In the genomic region with DNA sequence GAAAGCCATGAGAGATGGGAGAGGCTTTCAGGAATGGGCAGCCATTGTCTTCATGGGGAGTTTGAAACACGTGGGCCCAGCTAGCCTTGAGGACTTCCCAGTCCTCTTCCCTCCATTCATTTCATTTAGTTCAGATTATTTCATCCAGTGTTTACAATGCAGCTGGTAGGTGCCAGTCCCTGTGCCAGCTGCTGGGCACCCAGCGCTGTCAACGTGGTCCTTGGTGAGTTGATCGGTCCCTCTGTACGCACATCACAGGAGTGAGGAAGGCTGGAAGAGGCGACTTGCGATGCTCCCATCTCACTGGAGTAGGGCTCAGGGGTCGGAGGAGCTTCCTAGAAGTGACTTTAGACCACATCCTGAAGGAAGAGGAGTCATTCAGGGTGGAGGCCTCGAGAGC, we compare ENCODE assay signal across 13 cellular contexts.
A peak's percentile ranks its signal among the peaks of the same experiment; 100 is the strongest.
DNase-seq lines count a peak whose midpoint lies in the region; ATAC-seq and TF ChIP-seq lines count a peak whose summit lies in the region.
"Had no signal": no experiment of that assay in that cellular context is flagged by ENCODE, and none has a peak within 500 bp of the region (broad histone marks: within the 10 kb centered on the region; RNA-seq: fewer than 3 reads in every experiment).

No MANE protein-coding gene starts in this region.

- 86 to 94% methylated on average over 9 of the region's 9 CpGs for WGBS in esophagus, 2 donors
- 63 to 82% methylated on average over 9 of the region's 9 CpGs for WGBS in sigmoid colon, 2 donors

- peak overlapping the region; percentile 11 for H3K27ac ChIP-seq in AG04450 (ENCODE audit: low read depth, low read length)
- H3K27ac ChIP-seq in RWPE1, result peak overlapping the region; percentile 72
- H3K27ac ChIP-seq in esophagus (ENCODE audit: low read depth in 2 of 2, low read length in 1 of 2), result peak overlapping the region; percentile 84 to 94
- peak overlapping the region; percentile 63 to 83 (median 74) for H3K27ac ChIP-seq in sigmoid colon

- no peak for TF ChIP-seq EP300 in sigmoid colon (IDR thresholded peaks at IDR 0.05)

- intact Hi-C loops in sigmoid colon (cut with DNase I) (loop anchor here (5.0 kb wide), 1 partner anchor 51 kb away; no protein-coding TSS in a partner anchor), sciatic nerve (cut with DNase I) (no loop called here)

- no peaks in the 10 kb centered on the region for H3K27me3 ChIP-seq in AG04450 (ENCODE audit: control insufficient read depth, insufficient read depth, low read length)
- no peaks in the 10 kb centered on the region for H3K27me3 ChIP-seq in esophagus (ENCODE audit: control insufficient read depth in 1 of 2, insufficient read depth in 2 of 2, low read length in 2 of 2)
- no peaks in the 10 kb centered on the region for H3K27me3 ChIP-seq in sigmoid colon

- H3K36me3 ChIP-seq in esophagus (ENCODE audit: control insufficient read depth in 2 of 2, insufficient read depth in 2 of 2, low read length in 1 of 2) (no peaks in the 10 kb centered on the region), sigmoid colon (peaks cover 0 to 30% (median 4%) of the 10 kb centered on the region in 4 donors)
- H3K36me3 ChIP-seq: HAP-1 had no signal

- DNase-seq in AG04450 (ENCODE audit: low read depth, low spot score), result no peak
- no peak for DNase-seq in RWPE1 (ENCODE audit: low spot score)
- no peak for DNase-seq in sigmoid colon
- no peak for DNase-seq in RPMI8226
- DNase-seq in stimulated activated naive CD4-positive, alpha-beta T cell (lab: John Stamatoyannopoulos, UW), result no peak
- no peak for DNase-seq in sciatic nerve (ENCODE audit: low spot score)
- DNase-seq in NCI-H187 treated with DMSO at 0.1 percent for 48 hours (lab: John Stamatoyannopoulos, UW), result no peak
- DNase-seq: activated T-cell treated with anti-CD3 and anti-CD28 coated beads, Interleukin-2, amount 50 U/mL, for 1 hour; NCI-H1092; NCI-H510A treated with DMSO at 0.1 percent for 48 hours had no signal

- peaks cover 3 to 19% of the 10 kb centered on the region in 2 donors for H3K4me1 ChIP-seq in esophagus (ENCODE audit: control insufficient read depth in 2 of 2, insufficient read depth in 2 of 2, low read length in 1 of 2)
- H3K4me1 ChIP-seq in sigmoid colon, result peaks cover 0 to 38% (median 27%) of the 10 kb centered on the region in 4 donors
- H3K4me1 ChIP-seq: HAP-1 had no signal

- H3K4me3 ChIP-seq in AG04450 (ENCODE audit: low read depth, low read length), result no peak overlapping the region
- H3K4me3 ChIP-seq in esophagus (ENCODE audit: low read depth in 1 of 2, low read length in 2 of 2), result no peak overlapping the region
- no peak overlapping the region for H3K4me3 ChIP-seq in sigmoid colon
- H3K4me3 ChIP-seq: HAP-1, mucosa of descending colon had no signal

- no peak for ATAC-seq in sciatic nerve

- no peak for TF ChIP-seq POLR2A in sigmoid colon (IDR thresholded peaks at IDR 0.05)

- TF ChIP-seq CTCF in AG04450 (IDR thresholded peaks at IDR 0.05; ENCODE audit: low read depth, low read length) (no peak), RWPE1 (conservative IDR thresholded peaks at IDR 0.05; ENCODE audit: low read depth) (no peak), sigmoid colon (IDR thresholded peaks at IDR 0.05) (no peak)

- POLR2A ChIA-PET in AG04450 (lab: Yijun Ruan, JAX), result no interaction called here
- POLR2A ChIA-PET in RWPE1 (lab: Yijun Ruan, JAX; ENCODE audit: low non-redundant PET), result no interaction called here

- H3K9me3 ChIP-seq in AG04450 (ENCODE audit: control insufficient read depth, insufficient read depth, low read length) (no peaks in the 10 kb centered on the region), esophagus (ENCODE audit: control insufficient read depth in 2 of 2, insufficient read depth in 1 of 2, low read depth in 1 of 2, low read length in 1 of 2) (no peaks in the 10 kb centered on the region), sigmoid colon (no peaks in the 10 kb centered on the region)
- H3K9me3 ChIP-seq: HAP-1, mucosa of descending colon had no signal

- CTCF ChIA-PET in AG04450 (lab: Charles Lee), result no interaction called here
- CTCF ChIA-PET in RWPE1 (lab: Yijun Ruan, JAX), result no interaction called here

Comparison
In these comparisons a context has a peak if more than half of its experiments do, and no peak if none do; other contexts are left out.
1. H3K27ac ChIP-seq: peak in every context shown above with its lines; median percentile 89 in esophagus; 74 in sigmoid colon; 72 in RWPE1; 11 in AG04450.